ENCODE assay signal across 8 cellular contexts in genomic region chr5:141186897-141187512, GRCh38. TPM values are rescaled to one million over a fixed set of nuclear protein-coding genes. Genes with fewer than 3 reads are reported as not detected.
DNase-seq lines count a peak whose midpoint lies in the region; ATAC-seq, FAIRE-seq and TF ChIP-seq lines count a peak whose summit lies in the region.

TSS of gene PCDHB9 (plus strand) at chr5:141187161. CDS start at chr5:141187319, 158 bp downstream.

- peak within 1 kb of the TSS; percentile 5 for H3K4me2 ChIP-seq in astrocyte (ENCODE audit: low read length)

- H3K36me3 ChIP-seq in astrocyte (ENCODE audit: insufficient read depth, low read length), result no peaks in the 10 kb centered on the region

- H3K4me3 Mint-ChIP-seq in astrocyte (ENCODE audit: unreplicated experiment) (peak within 1 kb of the TSS; percentile 77), naive B cell (peak within 1 kb of the TSS in 5 of 8 donors; percentile 10 to 50 (median 42))

- ATAC-seq in naive B cell (ENCODE audit: low read depth in 2 of 2), result no peak
- ATAC-seq in GM21423 (IDR thresholded peaks at IDR 0.05; ENCODE audit: unreplicated experiment), result no peak

- H4K20me1 ChIP-seq in astrocyte (ENCODE audit: insufficient read depth, low read length), result no peaks in the 10 kb centered on the region

- H3K27me3 Mint-ChIP-seq in astrocyte (ENCODE audit: low read depth, unreplicated experiment) (no peaks in the 10 kb centered on the region), naive B cell (peaks cover 42 to 78% (median 57%) of the 10 kb centered on the region in 3 donors)

- no peak within 1 kb of the TSS for H3K9ac ChIP-seq in astrocyte (ENCODE audit: low read length)

- H3K36me3 Mint-ChIP-seq in astrocyte (ENCODE audit: low read depth, unreplicated experiment) (peaks cover 16% of the 10 kb centered on the region), naive B cell (peaks cover 26 to 43% of the 10 kb centered on the region in 2 donors)

- H3K4me1 Mint-ChIP-seq in astrocyte (ENCODE audit: low read depth, unreplicated experiment) (no peaks in the 10 kb centered on the region), naive B cell (peaks cover 5 to 9% (median 5%) of the 10 kb centered on the region in 3 donors)

- no peak within 1 kb of the TSS for H2AFZ ChIP-seq in astrocyte (ENCODE audit: low read depth, low read length)

- no peaks in the 10 kb centered on the region for H3K79me2 ChIP-seq in astrocyte (ENCODE audit: insufficient read depth, low read length)

- peak; percentile 9 for TF ChIP-seq CTCF in astrocyte (IDR thresholded peaks at IDR 0.05; ENCODE audit: insufficient read depth, low read depth, low read length)

- no peak for FAIRE-seq in astrocyte (lab: Jason Lieb, UNC)

- peak; percentile 17 for DNase-seq in stimulated activated naive CD4-positive, alpha-beta T cell treated with Interleukin-2 at 50 U/mL for 16 hours (lab: John Stamatoyannopoulos, UW)
- no peak for DNase-seq in stimulated activated naive CD4-positive, alpha-beta T cell (lab: John Stamatoyannopoulos, UW)
- DNase-seq in NCI-H2227 (lab: John Stamatoyannopoulos, UW; ENCODE audit: unreplicated experiment) (peak; percentile 80), astrocyte (ENCODE audit: low read depth) (no peak), naive B cell (peak; percentile 6), HK-2 (ENCODE audit: unreplicated experiment) (no peak)
- DNase-seq in effector CD8-positive, alpha-beta T cell (lab: John Stamatoyannopoulos, UW), result no peak

- H3K9me3 Mint-ChIP-seq in astrocyte (ENCODE audit: unreplicated experiment) (peaks cover 25% of the 10 kb centered on the region), naive B cell (peaks cover 8 to 75% (median 46%) of the 10 kb centered on the region in 7 donors)

- no peaks in the 10 kb centered on the region for H3K27me3 ChIP-seq in astrocyte (ENCODE audit: insufficient read depth, low read length)

- peaks cover 4% of the 10 kb centered on the region for H3K9me3 ChIP-seq in astrocyte (ENCODE audit: insufficient read depth, low read depth, low read length)

- H3K4me3 ChIP-seq in astrocyte (ENCODE audit: insufficient read depth, low read depth, low read length), result no peak within 1 kb of the TSS

- H3K27ac Mint-ChIP-seq in astrocyte (ENCODE audit: unreplicated experiment), result no peak within 1 kb of the TSS
- H3K27ac Mint-ChIP-seq in naive B cell, result peak within 1 kb of the TSS in 1 of 6 donors; percentile 2

- H3K4me1 ChIP-seq in astrocyte (ENCODE audit: insufficient read depth, low read length), result no peaks in the 10 kb centered on the region

- H3K27ac ChIP-seq in astrocyte (ENCODE audit: low read depth, low read length), result no peak within 1 kb of the TSS

RNA-seq across cellular contexts. Expression of gene PCDHB9, which starts in this region (rescaled TPM):
- total RNA-seq in astrocyte, result 3.6 and 5.3 TPM in 2 replicates
- polyA plus RNA-seq in naive B cell (ENCODE audit: low read depth in 6 of 6), result not detected

Comparison
In these comparisons a context has a peak if more than half of its experiments do, and no peak if none do; other contexts are left out.
1. DNase-seq: peak in stimulated activated naive CD4-positive, alpha-beta T cell treated with Interleukin-2 at 50 U/mL for 16 hours (single experiment) and NCI-H2227 (single experiment); none in stimulated activated naive CD4-positive, alpha-beta T cell (0 of 6), astrocyte (single experiment), effector CD8-positive, alpha-beta T cell (single experiment) and HK-2 (single experiment).
2. Peak in DNase-seq in naive B cell; RNA of the gene not detected or under 1 TPM.